Comparison of ENCODE assay signal across 7 cellular contexts in the genomic region with DNA sequence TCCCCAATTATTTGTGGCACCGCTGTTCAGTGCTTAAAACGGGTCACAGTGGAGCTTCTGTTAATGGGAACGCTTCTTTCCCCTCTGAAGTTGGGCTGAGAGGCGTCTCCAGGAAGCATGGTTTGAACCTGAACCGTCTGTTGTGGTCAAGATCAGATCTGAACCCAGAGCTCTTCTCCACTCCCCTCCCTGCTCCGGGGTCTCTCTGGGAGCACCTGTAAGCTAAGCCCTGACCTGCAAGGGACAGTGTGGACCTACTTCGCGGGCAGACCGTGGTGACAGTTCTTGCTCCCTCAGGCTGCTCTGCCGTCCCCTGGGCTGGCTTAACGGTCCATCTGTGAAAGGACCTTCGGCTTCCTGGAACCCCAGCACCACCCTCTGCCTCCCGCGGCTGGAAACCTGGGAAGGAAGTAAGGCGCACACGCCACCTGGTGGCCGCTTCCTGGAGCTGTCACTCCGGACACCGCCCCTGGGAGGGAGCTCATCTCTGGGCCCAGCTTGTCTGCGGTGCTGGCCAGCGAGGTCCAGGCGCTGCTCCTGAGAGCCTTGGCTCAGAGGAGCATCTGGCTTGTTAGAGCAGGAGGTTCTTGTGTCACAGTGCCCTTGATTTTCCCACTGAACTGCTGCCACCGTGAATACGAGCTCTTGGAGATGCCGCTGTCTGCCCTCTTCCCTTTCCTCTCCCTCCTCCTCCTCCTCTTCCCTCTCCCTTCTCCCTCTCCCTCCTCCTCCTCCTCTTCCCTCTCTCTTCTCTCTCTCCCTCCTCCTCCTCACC.
DNase-seq lines count a peak whose midpoint lies in the region; ATAC-seq and TF ChIP-seq lines count a peak whose summit lies in the region.

No MANE protein-coding gene starts in this region.

- H4K20me1 ChIP-seq in OCI-LY3 (ENCODE audit: insufficient read depth, low read length) = no peaks in the 10 kb centered on the region

- peak; percentile 74 for TF ChIP-seq CTCF in OCI-LY3 (IDR thresholded peaks at IDR 0.05; ENCODE audit: low read depth, low read length)
- peak; percentile 72 for TF ChIP-seq CTCF in astrocyte of the cerebellum (IDR thresholded peaks at IDR 0.05; ENCODE audit: low read depth, low read length, missing control alignments)
- TF ChIP-seq CTCF in kidney epithelial cell (IDR thresholded peaks at IDR 0.05; ENCODE audit: insufficient read depth, low read length, poor library complexity, severe bottlenecking) = peak; percentile 60

- DNase-seq in GDM1 (lab: John Stamatoyannopoulos, UW) (peak; percentile 37), HEK293T (ENCODE audit: extremely low spot score) (peak; percentile 76), astrocyte of the cerebellum (ENCODE audit: low read depth) (peak; percentile 19), kidney epithelial cell (ENCODE audit: low read depth) (no peak)
- peak; percentile 70 for DNase-seq in stimulated activated CD8-positive, alpha-beta memory T cell treated with anti-CD3 and anti-CD28 coated beads, Interleukin-4, amount 100 ng/mL, for 48 hours

- in situ Hi-C loops in astrocyte of the cerebellum (cut with HindIII; ENCODE audit: low sequenced_read_pairs) = no loop called here

- peak overlapping the region; percentile 64 for H3K4me2 ChIP-seq in OCI-LY3 (ENCODE audit: low read length)

- peak overlapping the region; percentile 88; the same call in 1 of the 2 replicates for H2AFZ ChIP-seq in OCI-LY3 (ENCODE audit: low read depth, low read length)

- POLR2A ChIA-PET in HEK293T (lab: Yijun Ruan, JAX) = no interaction called here

- H3K27ac ChIP-seq in OCI-LY3 (ENCODE audit: low read length) = no peak overlapping the region

- no peaks in the 10 kb centered on the region for H3K27me3 ChIP-seq in OCI-LY3 (ENCODE audit: low read depth, low read length)
- H3K27me3 ChIP-seq in kidney epithelial cell (ENCODE audit: control insufficient read depth, insufficient read depth, low read length) = no peaks in the 10 kb centered on the region

- H3K36me3 ChIP-seq in OCI-LY3 (replicated peaks; ENCODE audit: low read depth, low read length) (no peaks in the 10 kb centered on the region), kidney epithelial cell (ENCODE audit: control insufficient read depth, insufficient read depth, low read length) (no peaks in the 10 kb centered on the region)

- no peaks in the 10 kb centered on the region for H3K9me3 ChIP-seq in OCI-LY3 (ENCODE audit: insufficient read depth, low read length)

- H3K4me1 ChIP-seq in OCI-LY3 (ENCODE audit: low read length) = no peaks in the 10 kb centered on the region

- H3K9ac ChIP-seq in OCI-LY3 (ENCODE audit: low read length) = no peak overlapping the region

- ATAC-seq in HG03025 (IDR thresholded peaks at IDR 0.05; ENCODE audit: low FRiP score, unreplicated experiment) = no peak

- H3K4me3 ChIP-seq in OCI-LY3 (ENCODE audit: low read length) (0 out of 2 replicates have a peak overlapping the region, but pooled peaks have one; percentile 35), astrocyte of the cerebellum (ENCODE audit: low read depth, low read length) (no peak overlapping the region), kidney epithelial cell (ENCODE audit: low read depth, low read length) (no peak overlapping the region)

- CTCF ChIA-PET in HEK293T (lab: Yijun Ruan, JAX) = interaction anchor here (0.6 to 1.5 kb wide), 10 partner anchors 10 to 1763 kb away, joined by 3 to 7 read pairs (median 4); no protein-coding TSS in a partner anchor

- no peaks in the 10 kb centered on the region for H3K79me2 ChIP-seq in OCI-LY3 (ENCODE audit: low read length)

TF ChIP-seq in HEK293T, 16 proteins besides CTCF, POLR2A, EP300 and RAD21:
- no peak for TF ChIP-seq SUZ12 (IDR thresholded peaks at IDR 0.05)
- TF ChIP-seq, protein P1, sequence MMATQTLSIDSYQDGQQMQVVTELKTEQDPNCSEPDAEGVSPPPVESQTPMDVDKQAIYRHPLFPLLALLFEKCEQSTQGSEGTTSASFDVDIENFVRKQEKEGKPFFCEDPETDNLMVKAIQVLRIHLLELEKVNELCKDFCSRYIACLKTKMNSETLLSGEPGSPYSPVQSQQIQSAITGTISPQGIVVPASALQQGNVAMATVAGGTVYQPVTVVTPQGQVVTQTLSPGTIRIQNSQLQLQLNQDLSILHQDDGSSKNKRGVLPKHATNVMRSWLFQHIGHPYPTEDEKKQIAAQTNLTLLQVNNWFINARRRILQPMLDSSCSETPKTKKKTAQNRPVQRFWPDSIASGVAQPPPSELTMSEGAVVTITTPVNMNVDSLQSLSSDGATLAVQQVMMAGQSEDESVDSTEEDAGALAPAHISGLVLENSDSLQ (IDR thresholded peaks at IDR 0.05) = peak; percentile 69
